Comparison of ENCODE assay signal across 1 cellular context in the genomic region with DNA sequence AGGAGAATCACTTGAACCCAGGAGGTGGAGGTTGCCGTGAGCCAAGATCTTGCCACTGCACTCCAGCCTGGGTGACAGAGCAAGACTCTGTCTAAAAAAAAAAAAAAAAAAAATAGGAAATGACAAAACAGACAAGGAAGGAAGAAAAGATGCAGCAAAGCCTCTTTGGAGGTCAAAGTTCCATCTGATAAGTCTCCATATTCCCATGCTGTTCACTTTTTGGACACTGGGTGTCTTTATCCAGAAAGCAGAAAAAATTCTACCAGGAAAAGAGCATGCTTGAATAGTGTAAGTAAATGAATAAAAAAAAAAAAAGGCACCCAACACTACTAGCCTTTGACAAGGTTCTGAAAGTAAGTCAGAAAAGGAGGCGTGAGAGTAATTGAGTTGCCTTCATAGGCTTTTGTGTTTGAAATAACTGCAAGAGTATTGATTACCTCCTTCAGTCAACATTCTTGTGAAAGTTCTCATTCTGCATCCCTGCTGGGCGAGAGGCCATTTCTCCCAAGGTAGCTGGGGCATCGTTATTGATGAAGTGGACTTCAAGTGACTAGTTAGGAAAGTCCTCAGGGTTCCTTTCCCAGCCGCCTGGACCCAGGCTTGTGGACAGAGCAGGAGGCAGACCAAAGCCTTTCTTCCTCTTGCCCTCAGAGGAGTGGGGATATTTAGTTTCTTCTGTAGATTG.
TF ChIP-seq lines count a peak whose summit lies in the region.

No MANE protein-coding gene starts in this region.

TF ChIP-seq in HepG2, 621 proteins besides CTCF, POLR2A, EP300 and RAD21 (continued from another document and continues in another):
- TF ChIP-seq, protein P1, sequence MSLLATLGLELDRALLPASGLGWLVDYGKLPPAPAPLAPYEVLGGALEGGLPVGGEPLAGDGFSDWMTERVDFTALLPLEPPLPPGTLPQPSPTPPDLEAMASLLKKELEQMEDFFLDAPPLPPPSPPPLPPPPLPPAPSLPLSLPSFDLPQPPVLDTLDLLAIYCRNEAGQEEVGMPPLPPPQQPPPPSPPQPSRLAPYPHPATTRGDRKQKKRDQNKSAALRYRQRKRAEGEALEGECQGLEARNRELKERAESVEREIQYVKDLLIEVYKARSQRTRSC (CRISPR knock-in tag; IDR thresholded peaks at IDR 0.05; ENCODE audit: low read depth), result no peak
- TF ChIP-seq HOXA9 (CRISPR knock-in tag; IDR thresholded peaks at IDR 0.05; ENCODE audit: borderline replicate concordance), result no peak
- no peak for TF ChIP-seq REL (CRISPR knock-in tag; conservative IDR thresholded peaks at IDR 0.05)
- no peak for TF ChIP-seq MLLT10 (CRISPR knock-in tag; IDR thresholded peaks at IDR 0.05)
- TF ChIP-seq SCMH1 (CRISPR knock-in tag; IDR thresholded peaks at IDR 0.05; ENCODE audit: borderline replicate concordance), result no peak
- TF ChIP-seq HNRNPK (IDR thresholded peaks at IDR 0.05; ENCODE audit: low read depth, low read length, poor library complexity, severe bottlenecking), result no peak
- peak; percentile 24; the same call in 1 of the 2 replicates for TF ChIP-seq CEBPG (CRISPR knock-in tag; IDR thresholded peaks at IDR 0.05)
- no peak for TF ChIP-seq TARDBP (CRISPR knock-in tag; IDR thresholded peaks at IDR 0.05)
- TF ChIP-seq ZNF124 (CRISPR knock-in tag; IDR thresholded peaks at IDR 0.05), result no peak
- TF ChIP-seq, protein P2, sequence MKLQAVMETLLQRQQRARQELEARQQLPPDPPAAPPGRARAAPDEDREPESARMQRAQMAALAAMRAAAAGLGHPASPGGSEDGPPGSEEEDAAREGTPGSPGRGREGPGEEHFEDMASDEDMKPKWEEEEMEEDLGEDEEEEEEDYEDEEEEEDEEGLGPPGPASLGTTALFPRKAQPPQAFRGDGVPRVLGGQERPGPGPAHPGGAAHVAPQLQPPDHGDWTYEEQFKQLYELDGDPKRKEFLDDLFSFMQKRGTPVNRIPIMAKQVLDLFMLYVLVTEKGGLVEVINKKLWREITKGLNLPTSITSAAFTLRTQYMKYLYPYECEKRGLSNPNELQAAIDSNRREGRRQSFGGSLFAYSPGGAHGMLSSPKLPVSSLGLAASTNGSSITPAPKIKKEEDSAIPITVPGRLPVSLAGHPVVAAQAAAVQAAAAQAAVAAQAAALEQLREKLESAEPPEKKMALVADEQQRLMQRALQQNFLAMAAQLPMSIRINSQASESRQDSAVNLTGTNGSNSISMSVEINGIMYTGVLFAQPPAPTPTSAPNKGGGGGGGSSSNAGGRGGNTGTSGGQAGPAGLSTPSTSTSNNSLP (IDR thresholded peaks at IDR 0.05; ENCODE audit: low read depth, low read length), result 0 out of 2 replicates have a peak, but pooled peaks have one; percentile 8
- no peak for TF ChIP-seq BCL6 (CRISPR knock-in tag; IDR thresholded peaks at IDR 0.05)
- no peak for TF ChIP-seq HOXA5 (CRISPR knock-in tag; IDR thresholded peaks at IDR 0.05)
- no peak for TF ChIP-seq ATRX (CRISPR knock-in tag; IDR thresholded peaks at IDR 0.05; ENCODE audit: borderline replicate concordance)
- no peak for TF ChIP-seq JDP2 (CRISPR knock-in tag; IDR thresholded peaks at IDR 0.05; ENCODE audit: borderline replicate concordance)
- TF ChIP-seq ZNF224 (CRISPR knock-in tag; IDR thresholded peaks at IDR 0.05), result no peak
- TF ChIP-seq ISX (CRISPR knock-in tag; conservative IDR thresholded peaks at IDR 0.05), result no peak
- no peak for TF ChIP-seq TMF1 (CRISPR knock-in tag; IDR thresholded peaks at IDR 0.05; ENCODE audit: low read depth)
- no peak for TF ChIP-seq LCORL (IDR thresholded peaks at IDR 0.05)
- TF ChIP-seq LCORL (CRISPR knock-in tag; IDR thresholded peaks at IDR 0.05), result no peak; the same call in 1 of the 2 replicates
- no peak for TF ChIP-seq ZNF703 (CRISPR knock-in tag; IDR thresholded peaks at IDR 0.05; ENCODE audit: borderline replicate concordance)
- TF ChIP-seq GABPA (IDR thresholded peaks at IDR 0.05; ENCODE audit: low read depth, low read length), result no peak
- peak; percentile 54; the same call in 1 of the 2 replicates for TF ChIP-seq GABPA (CRISPR knock-in tag; IDR thresholded peaks at IDR 0.05; ENCODE audit: low read depth)
- no peak for TF ChIP-seq KLF13 (CRISPR knock-in tag; IDR thresholded peaks at IDR 0.05)
- TF ChIP-seq ZNF33A (CRISPR knock-in tag; IDR thresholded peaks at IDR 0.05; ENCODE audit: borderline replicate concordance), result no peak
- TF ChIP-seq MATR3 (CRISPR knock-in tag; IDR thresholded peaks at IDR 0.05), result no peak
- TF ChIP-seq, protein P3, sequence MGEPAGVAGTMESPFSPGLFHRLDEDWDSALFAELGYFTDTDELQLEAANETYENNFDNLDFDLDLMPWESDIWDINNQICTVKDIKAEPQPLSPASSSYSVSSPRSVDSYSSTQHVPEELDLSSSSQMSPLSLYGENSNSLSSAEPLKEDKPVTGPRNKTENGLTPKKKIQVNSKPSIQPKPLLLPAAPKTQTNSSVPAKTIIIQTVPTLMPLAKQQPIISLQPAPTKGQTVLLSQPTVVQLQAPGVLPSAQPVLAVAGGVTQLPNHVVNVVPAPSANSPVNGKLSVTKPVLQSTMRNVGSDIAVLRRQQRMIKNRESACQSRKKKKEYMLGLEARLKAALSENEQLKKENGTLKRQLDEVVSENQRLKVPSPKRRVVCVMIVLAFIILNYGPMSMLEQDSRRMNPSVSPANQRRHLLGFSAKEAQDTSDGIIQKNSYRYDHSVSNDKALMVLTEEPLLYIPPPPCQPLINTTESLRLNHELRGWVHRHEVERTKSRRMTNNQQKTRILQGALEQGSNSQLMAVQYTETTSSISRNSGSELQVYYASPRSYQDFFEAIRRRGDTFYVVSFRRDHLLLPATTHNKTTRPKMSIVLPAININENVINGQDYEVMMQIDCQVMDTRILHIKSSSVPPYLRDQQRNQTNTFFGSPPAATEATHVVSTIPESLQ (CRISPR knock-in tag; conservative IDR thresholded peaks at IDR 0.05), result no peak
- no peak for TF ChIP-seq NFYB (CRISPR knock-in tag; IDR thresholded peaks at IDR 0.05)
- TF ChIP-seq ATF7-NPFF (CRISPR knock-in tag; IDR thresholded peaks at IDR 0.05; ENCODE audit: low read depth), result no peak
- TF ChIP-seq ZNF17 (CRISPR knock-in tag; IDR thresholded peaks at IDR 0.05), result no peak
- TF ChIP-seq, protein P4, sequence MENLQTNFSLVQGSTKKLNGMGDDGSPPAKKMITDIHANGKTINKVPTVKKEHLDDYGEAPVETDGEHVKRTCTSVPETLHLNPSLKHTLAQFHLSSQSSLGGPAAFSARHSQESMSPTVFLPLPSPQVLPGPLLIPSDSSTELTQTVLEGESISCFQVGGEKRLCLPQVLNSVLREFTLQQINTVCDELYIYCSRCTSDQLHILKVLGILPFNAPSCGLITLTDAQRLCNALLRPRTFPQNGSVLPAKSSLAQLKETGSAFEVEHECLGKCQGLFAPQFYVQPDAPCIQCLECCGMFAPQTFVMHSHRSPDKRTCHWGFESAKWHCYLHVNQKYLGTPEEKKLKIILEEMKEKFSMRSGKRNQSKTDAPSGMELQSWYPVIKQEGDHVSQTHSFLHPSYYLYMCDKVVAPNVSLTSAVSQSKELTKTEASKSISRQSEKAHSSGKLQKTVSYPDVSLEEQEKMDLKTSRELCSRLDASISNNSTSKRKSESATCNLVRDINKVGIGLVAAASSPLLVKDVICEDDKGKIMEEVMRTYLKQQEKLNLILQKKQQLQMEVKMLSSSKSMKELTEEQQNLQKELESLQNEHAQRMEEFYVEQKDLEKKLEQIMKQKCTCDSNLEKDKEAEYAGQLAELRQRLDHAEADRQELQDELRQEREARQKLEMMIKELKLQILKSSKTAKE (CRISPR knock-in tag; IDR thresholded peaks at IDR 0.05; ENCODE audit: borderline replicate concordance), result no peak
- peak; percentile 29; the same call in 1 of the 2 replicates for TF ChIP-seq NR2F6 (IDR thresholded peaks at IDR 0.05)
- no peak for TF ChIP-seq NR2F6 (CRISPR knock-in tag; IDR thresholded peaks at IDR 0.05)
- TF ChIP-seq, protein P5, sequence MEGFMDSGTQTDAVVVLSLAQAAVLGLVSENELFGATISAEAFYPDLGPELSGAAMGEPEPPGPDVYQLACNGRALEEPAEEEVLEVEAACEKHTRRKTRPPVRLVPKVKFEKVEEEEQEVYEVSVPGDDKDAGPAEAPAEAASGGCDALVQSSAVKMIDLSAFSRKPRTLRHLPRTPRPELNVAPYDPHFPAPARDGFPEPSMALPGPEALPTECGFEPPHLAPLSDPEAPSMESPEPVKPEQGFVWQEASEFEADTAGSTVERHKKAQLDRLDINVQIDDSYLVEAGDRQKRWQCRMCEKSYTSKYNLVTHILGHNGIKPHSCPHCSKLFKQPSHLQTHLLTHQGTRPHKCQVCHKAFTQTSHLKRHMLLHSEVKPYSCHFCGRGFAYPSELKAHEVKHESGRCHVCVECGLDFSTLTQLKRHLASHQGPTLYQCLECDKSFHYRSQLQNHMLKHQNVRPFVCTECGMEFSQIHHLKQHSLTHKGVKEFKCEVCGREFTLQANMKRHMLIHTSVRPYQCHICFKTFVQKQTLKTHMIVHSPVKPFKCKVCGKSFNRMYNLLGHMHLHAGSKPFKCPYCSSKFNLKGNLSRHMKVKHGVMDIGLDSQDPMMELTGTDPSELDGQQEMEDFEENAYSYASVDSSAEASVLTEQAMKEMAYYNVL (CRISPR knock-in tag; IDR thresholded peaks at IDR 0.05; ENCODE audit: borderline replicate concordance), result 0 out of 2 replicates have a peak, but pooled peaks have one; percentile 21
- no peak for TF ChIP-seq ZMAT3 (CRISPR knock-in tag; conservative IDR thresholded peaks at IDR 0.05)
- TF ChIP-seq HDAC1 (CRISPR knock-in tag; IDR thresholded peaks at IDR 0.05), result peak; percentile 63
- TF ChIP-seq, protein P6, sequence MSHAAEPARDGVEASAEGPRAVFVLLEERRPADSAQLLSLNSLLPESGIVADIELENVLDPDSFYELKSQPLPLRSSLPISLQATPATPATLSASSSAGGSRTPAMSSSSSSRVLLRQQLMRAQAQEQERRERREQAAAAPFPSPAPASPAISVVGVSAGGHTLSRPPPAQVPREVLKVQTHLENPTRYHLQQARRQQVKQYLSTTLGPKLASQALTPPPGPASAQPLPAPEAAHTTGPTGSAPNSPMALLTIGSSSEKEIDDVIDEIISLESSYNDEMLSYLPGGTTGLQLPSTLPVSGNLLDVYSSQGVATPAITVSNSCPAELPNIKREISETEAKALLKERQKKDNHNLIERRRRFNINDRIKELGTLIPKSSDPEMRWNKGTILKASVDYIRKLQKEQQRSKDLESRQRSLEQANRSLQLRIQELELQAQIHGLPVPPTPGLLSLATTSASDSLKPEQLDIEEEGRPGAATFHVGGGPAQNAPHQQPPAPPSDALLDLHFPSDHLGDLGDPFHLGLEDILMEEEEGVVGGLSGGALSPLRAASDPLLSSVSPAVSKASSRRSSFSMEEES (CRISPR knock-in tag; IDR thresholded peaks at IDR 0.05), result no peak
- TF ChIP-seq HDAC6 (IDR thresholded peaks at IDR 0.05; ENCODE audit: low read depth, low read length), result no peak
- TF ChIP-seq MAZ (IDR thresholded peaks at IDR 0.05; ENCODE audit: borderline replicate concordance, low read depth, low read length), result no peak
- no peak for TF ChIP-seq MAZ (CRISPR knock-in tag; IDR thresholded peaks at IDR 0.05; ENCODE audit: low read depth)
- TF ChIP-seq, protein P7, sequence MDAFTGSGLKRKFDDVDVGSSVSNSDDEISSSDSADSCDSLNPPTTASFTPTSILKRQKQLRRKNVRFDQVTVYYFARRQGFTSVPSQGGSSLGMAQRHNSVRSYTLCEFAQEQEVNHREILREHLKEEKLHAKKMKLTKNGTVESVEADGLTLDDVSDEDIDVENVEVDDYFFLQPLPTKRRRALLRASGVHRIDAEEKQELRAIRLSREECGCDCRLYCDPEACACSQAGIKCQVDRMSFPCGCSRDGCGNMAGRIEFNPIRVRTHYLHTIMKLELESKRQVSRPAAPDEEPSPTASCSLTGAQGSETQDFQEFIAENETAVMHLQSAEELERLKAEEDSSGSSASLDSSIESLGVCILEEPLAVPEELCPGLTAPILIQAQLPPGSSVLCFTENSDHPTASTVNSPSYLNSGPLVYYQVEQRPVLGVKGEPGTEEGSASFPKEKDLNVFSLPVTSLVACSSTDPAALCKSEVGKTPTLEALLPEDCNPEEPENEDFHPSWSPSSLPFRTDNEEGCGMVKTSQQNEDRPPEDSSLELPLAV (CRISPR knock-in tag; conservative IDR thresholded peaks at IDR 0.05; ENCODE audit: low read depth), result no peak
- no peak for TF ChIP-seq ZNF30 (CRISPR knock-in tag; IDR thresholded peaks at IDR 0.05)
- TF ChIP-seq ONECUT2 (CRISPR knock-in tag; IDR thresholded peaks at IDR 0.05), result peak; percentile 91
- TF ChIP-seq SIN3A (IDR thresholded peaks at IDR 0.05; ENCODE audit: borderline replicate concordance, low read depth, low read length), result no peak
- no peak for TF ChIP-seq SP2 (CRISPR knock-in tag; IDR thresholded peaks at IDR 0.05)
- TF ChIP-seq SMARCE1 (IDR thresholded peaks at IDR 0.05; ENCODE audit: borderline replicate concordance), result no peak
- TF ChIP-seq, protein P8, sequence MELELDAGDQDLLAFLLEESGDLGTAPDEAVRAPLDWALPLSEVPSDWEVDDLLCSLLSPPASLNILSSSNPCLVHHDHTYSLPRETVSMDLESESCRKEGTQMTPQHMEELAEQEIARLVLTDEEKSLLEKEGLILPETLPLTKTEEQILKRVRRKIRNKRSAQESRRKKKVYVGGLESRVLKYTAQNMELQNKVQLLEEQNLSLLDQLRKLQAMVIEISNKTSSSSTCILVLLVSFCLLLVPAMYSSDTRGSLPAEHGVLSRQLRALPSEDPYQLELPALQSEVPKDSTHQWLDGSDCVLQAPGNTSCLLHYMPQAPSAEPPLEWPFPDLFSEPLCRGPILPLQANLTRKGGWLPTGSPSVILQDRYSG (CRISPR knock-in tag; IDR thresholded peaks at IDR 0.05), result no peak
- TF ChIP-seq, protein P9, sequence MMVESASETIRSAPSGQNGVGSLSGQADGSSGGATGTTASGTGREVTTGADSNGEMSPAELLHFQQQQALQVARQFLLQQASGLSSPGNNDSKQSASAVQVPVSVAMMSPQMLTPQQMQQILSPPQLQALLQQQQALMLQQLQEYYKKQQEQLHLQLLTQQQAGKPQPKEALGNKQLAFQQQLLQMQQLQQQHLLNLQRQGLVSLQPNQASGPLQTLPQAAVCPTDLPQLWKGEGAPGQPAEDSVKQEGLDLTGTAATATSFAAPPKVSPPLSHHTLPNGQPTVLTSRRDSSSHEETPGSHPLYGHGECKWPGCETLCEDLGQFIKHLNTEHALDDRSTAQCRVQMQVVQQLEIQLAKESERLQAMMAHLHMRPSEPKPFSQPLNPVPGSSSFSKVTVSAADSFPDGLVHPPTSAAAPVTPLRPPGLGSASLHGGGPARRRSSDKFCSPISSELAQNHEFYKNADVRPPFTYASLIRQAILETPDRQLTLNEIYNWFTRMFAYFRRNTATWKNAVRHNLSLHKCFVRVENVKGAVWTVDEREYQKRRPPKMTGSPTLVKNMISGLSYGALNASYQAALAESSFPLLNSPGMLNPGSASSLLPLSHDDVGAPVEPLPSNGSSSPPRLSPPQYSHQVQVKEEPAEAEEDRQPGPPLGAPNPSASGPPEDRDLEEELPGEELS (CRISPR knock-in tag; IDR thresholded peaks at IDR 0.05), result peak; percentile 47; the same call in 1 of the 2 replicates
- no peak for TF ChIP-seq ZFP62 (CRISPR knock-in tag; IDR thresholded peaks at IDR 0.05)
- TF ChIP-seq NR2C2 (CRISPR knock-in tag; IDR thresholded peaks at IDR 0.05; ENCODE audit: borderline replicate concordance), result no peak
- TF ChIP-seq CC2D1A (CRISPR knock-in tag; IDR thresholded peaks at IDR 0.05), result no peak
- no peak for TF ChIP-seq KDM4B (CRISPR knock-in tag; IDR thresholded peaks at IDR 0.05)
- TF ChIP-seq CREM (IDR thresholded peaks at IDR 0.05), result peak; percentile 14; the same call in 1 of the 2 replicates
- no peak for TF ChIP-seq CREM (CRISPR knock-in tag; IDR thresholded peaks at IDR 0.05)
